ENCODE assay signal across 1 cellular context in the genomic region with DNA sequence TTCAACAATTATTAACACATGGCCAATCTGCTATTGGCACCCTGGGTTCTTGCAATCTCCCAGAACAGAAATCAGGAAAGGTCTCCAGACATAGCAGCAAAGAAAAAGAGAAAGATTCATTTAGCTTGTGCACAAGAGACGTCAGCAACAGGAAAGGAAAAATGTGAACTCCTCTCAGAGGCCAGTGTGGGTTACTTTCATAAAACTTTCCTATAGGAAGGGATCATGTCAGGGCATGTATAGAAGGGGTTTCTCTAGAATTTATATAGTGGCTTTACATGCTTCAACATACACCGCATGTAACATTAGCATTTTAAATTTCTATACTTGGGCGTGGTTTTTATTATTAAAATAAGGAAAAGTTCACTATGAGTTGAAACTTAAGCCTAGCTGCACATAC.
TF ChIP-seq lines count a peak whose summit lies in the region.

No MANE protein-coding gene starts in this region.

TF ChIP-seq in GM23338, 12 proteins besides CTCF, POLR2A, EP300 and RAD21 (continued from another document):
- TF ChIP-seq, protein P1, sequence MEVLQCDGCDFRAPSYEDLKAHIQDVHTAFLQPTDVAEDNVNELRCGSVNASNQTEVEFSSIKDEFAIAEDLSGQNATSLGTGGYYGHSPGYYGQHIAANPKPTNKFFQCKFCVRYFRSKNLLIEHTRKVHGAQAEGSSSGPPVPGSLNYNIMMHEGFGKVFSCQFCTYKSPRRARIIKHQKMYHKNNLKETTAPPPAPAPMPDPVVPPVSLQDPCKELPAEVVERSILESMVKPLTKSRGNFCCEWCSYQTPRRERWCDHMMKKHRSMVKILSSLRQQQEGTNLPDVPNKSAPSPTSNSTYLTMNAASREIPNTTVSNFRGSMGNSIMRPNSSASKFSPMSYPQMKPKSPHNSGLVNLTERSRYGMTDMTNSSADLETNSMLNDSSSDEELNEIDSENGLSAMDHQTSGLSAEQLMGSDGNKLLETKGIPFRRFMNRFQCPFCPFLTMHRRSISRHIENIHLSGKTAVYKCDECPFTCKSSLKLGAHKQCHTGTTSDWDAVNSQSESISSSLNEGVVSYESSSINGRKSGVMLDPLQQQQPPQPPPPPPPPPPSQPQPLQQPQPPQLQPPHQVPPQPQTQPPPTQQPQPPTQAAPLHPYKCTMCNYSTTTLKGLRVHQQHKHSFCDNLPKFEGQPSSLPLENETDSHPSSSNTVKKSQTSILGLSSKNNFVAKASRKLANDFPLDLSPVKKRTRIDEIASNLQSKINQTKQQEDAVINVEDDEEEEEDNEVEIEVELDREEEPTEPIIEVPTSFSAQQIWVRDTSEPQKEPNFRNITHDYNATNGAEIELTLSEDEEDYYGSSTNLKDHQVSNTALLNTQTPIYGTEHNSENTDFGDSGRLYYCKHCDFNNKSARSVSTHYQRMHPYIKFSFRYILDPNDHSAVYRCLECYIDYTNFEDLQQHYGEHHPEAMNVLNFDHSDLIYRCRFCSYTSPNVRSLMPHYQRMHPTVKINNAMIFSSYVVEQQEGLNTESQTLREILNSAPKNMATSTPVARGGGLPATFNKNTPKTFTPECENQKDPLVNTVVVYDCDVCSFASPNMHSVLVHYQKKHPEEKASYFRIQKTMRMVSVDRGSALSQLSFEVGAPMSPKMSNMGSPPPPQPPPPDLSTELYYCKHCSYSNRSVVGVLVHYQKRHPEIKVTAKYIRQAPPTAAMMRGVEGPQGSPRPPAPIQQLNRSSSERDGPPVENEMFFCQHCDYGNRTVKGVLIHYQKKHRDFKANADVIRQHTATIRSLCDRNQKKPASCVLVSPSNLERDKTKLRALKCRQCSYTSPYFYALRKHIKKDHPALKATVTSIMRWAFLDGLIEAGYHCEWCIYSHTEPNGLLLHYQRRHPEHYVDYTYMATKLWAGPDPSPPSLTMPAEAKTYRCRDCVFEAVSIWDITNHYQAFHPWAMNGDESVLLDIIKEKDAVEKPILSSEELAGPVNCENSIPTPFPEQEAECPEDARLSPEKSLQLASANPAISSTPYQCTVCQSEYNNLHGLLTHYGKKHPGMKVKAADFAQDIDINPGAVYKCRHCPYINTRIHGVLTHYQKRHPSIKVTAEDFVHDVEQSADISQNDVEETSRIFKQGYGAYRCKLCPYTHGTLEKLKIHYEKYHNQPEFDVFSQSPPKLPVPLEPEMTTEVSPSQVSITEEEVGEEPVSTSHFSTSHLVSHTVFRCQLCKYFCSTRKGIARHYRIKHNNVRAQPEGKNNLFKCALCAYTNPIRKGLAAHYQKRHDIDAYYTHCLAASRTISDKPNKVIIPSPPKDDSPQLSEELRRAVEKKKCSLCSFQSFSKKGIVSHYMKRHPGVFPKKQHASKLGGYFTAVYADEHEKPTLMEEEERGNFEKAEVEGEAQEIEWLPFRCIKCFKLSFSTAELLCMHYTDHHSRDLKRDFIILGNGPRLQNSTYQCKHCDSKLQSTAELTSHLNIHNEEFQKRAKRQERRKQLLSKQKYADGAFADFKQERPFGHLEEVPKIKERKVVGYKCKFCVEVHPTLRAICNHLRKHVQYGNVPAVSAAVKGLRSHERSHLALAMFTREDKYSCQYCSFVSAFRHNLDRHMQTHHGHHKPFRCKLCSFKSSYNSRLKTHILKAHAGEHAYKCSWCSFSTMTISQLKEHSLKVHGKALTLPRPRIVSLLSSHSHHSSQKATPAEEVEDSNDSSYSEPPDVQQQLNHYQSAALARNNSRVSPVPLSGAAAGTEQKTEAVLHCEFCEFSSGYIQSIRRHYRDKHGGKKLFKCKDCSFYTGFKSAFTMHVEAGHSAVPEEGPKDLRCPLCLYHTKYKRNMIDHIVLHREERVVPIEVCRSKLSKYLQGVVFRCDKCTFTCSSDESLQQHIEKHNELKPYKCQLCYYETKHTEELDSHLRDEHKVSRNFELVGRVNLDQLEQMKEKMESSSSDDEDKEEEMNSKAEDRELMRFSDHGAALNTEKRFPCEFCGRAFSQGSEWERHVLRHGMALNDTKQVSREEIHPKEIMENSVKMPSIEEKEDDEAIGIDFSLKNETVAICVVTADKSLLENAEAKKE (CRISPR knock-in tag; IDR thresholded peaks at IDR 0.05) = no peak
- no peak for TF ChIP-seq NANOG (IDR thresholded peaks at IDR 0.05; ENCODE audit: borderline replicate concordance)
- TF ChIP-seq EZH2 (IDR thresholded peaks at IDR 0.05; ENCODE audit: low read depth, unreplicated experiment) = no peak
- TF ChIP-seq POLR2AphosphoS5 (IDR thresholded peaks at IDR 0.05; ENCODE audit: low read depth) = no peak
